Comparison of ENCODE assay signal across 10 cellular contexts in genomic region chr18:7830468-7830867, GRCh38.
DNase-seq lines count a peak whose midpoint lies in the region; ATAC-seq lines count a peak whose summit lies in the region.
"Had no signal": no experiment of that assay in that cellular context is flagged by ENCODE, and none has a peak within 500 bp of the region (broad histone marks: within the 10 kb centered on the region; RNA-seq: fewer than 3 reads in every experiment).

No MANE protein-coding gene starts in this region.

- DNase-seq in NCI-H510A (lab: John Stamatoyannopoulos, UW) (peak; percentile 48), germinal center (ENCODE audit: low spot score) (peak; percentile 21), NCI-H524 treated with DMSO at 0.1 percent for 48 hours (lab: John Stamatoyannopoulos, UW) (no peak), H4 (ENCODE audit: low spot score) (no peak), GDM1 (lab: John Stamatoyannopoulos, UW) (no peak)
- DNase-seq: activated T-cell treated with anti-CD3 and anti-CD28 coated beads, Interleukin-2, amount 50 U/mL, for 72 hours; midbrain had no signal

- ATAC-seq in GM18520 (IDR thresholded peaks at IDR 0.05; ENCODE audit: unreplicated experiment) (peak; percentile 79), HG02642 (IDR thresholded peaks at IDR 0.05; ENCODE audit: poor library complexity, unreplicated experiment) (peak; percentile 79)
- ATAC-seq: Panc1 had no signal

Comparison
In these comparisons a context has a peak if more than half of its experiments do, and no peak if none do; other contexts are left out.
1. DNase-seq: peak in NCI-H510A (single experiment) and germinal center (single experiment); none in NCI-H524 treated with DMSO at 0.1 percent for 48 hours (single experiment), H4 (single experiment) and GDM1 (single experiment).